Comparison of ENCODE assay signal across 21 cellular contexts in genomic region chr3:182435860-182436259, GRCh38.
DNase-seq lines count a peak whose midpoint lies in the region; ATAC-seq, FAIRE-seq and TF ChIP-seq lines count a peak whose summit lies in the region.
"Had no signal": no experiment of that assay in that cellular context is flagged by ENCODE, and none has a peak within 500 bp of the region (broad histone marks: within the 10 kb centered on the region; RNA-seq: fewer than 3 reads in every experiment).

No MANE protein-coding gene starts in this region.

- intact Hi-C loops in adrenal gland (cut with DNase I): no loop called here

- H3K9me3 ChIP-seq in keratinocyte (ENCODE audit: control insufficient read depth, low read depth, low read length): no peaks in the 10 kb centered on the region
- H3K9me3 ChIP-seq in adrenal gland (replicated peaks in 1 of 3): no peaks in the 10 kb centered on the region
- H3K9me3 ChIP-seq: BLaER1 treated with 17β-estradiol and CSF1 and Interleukin-3, amounts not matched to agents 10 nM and 100 nM; Peyer's patch had no signal

- H3K4me3 ChIP-seq in keratinocyte (ENCODE audit: control insufficient read depth in 2 of 3, extremely low read depth in 1 of 3, insufficient read depth in 2 of 3, low read depth in 1 of 3, low read length in 3 of 3) (no peak overlapping the region), adrenal gland (no peak overlapping the region)
- H3K4me3 ChIP-seq: BLaER1 treated with 17β-estradiol and CSF1 and Interleukin-3, amounts not matched to agents 10 nM and 100 nM; Peyer's patch had no signal

- dilution Hi-C loops in keratinocyte (cut with MboI; ENCODE audit: extremely low pct_ligation_motif_present, low sequenced_read_pairs): no loop called here

- H3K4me1 ChIP-seq in keratinocyte (ENCODE audit: control insufficient read depth, extremely low read depth, insufficient read depth, low read length) (no peaks in the 10 kb centered on the region), adrenal gland (replicated peaks in 1 of 2) (no peaks in the 10 kb centered on the region)
- H3K4me1 ChIP-seq: BLaER1 treated with 17β-estradiol and CSF1 and Interleukin-3, amounts not matched to agents 10 nM and 100 nM; Peyer's patch had no signal

- no peak for ATAC-seq in HG03432 (IDR thresholded peaks at IDR 0.05; ENCODE audit: unreplicated experiment)
- ATAC-seq: HCT116, SK-N-SH treated with all-trans-retinoic acid at 6 μM for 48 hours had no signal

- FAIRE-seq in keratinocyte (lab: Jason Lieb, UNC): peak; percentile 34
- FAIRE-seq: GM19239, H1 had no signal

- no peak for TF ChIP-seq CTCF in keratinocyte (optimal IDR thresholded peaks at IDR 0.05 in 1 of 3, IDR thresholded peaks at IDR 0.05 in 1 of 3, conservative IDR thresholded peaks at IDR 0.05 in 1 of 3; ENCODE audit: extremely low read depth in 1 of 3, insufficient read depth in 2 of 3, low read length in 3 of 3)
- no peak for TF ChIP-seq CTCF in adrenal gland (IDR thresholded peaks at IDR 0.05)

- no peaks in the 10 kb centered on the region for H3K9me1 ChIP-seq in keratinocyte (ENCODE audit: control insufficient read depth, extremely low read depth, insufficient read depth, low read length)

- H3K27ac ChIP-seq in keratinocyte (ENCODE audit: control insufficient read depth, insufficient read depth, low read length): no peak overlapping the region
- H3K27ac ChIP-seq in adrenal gland: no peak overlapping the region
- H3K27ac ChIP-seq: 22Rv1; BLaER1 treated with 17β-estradiol and CSF1 and Interleukin-3, amounts not matched to agents 10 nM and 100 nM; Peyer's patch had no signal

- no peak overlapping the region for H3K9ac ChIP-seq in keratinocyte (ENCODE audit: control insufficient read depth, extremely low read depth, insufficient read depth, low read length)
- H3K9ac ChIP-seq: BLaER1 treated with 17β-estradiol and CSF1 and Interleukin-3, amounts not matched to agents 10 nM and 100 nM had no signal

- H3K79me2 ChIP-seq in keratinocyte (ENCODE audit: control insufficient read depth, insufficient read depth, low read length): no peaks in the 10 kb centered on the region

- no peaks in the 10 kb centered on the region for H3K36me3 ChIP-seq in keratinocyte (ENCODE audit: control insufficient read depth in 2 of 2, extremely low read depth in 1 of 2, insufficient read depth in 2 of 2, low read length in 2 of 2)
- H3K36me3 ChIP-seq in adrenal gland (replicated peaks in 1 of 2): no peaks in the 10 kb centered on the region
- H3K36me3 ChIP-seq: BLaER1 treated with 17β-estradiol and CSF1 and Interleukin-3, amounts not matched to agents 10 nM and 100 nM; Peyer's patch had no signal

- H2AFZ ChIP-seq in keratinocyte (ENCODE audit: control insufficient read depth, low read length): no peak overlapping the region

- no peaks in the 10 kb centered on the region for H3K27me3 ChIP-seq in keratinocyte (ENCODE audit: control insufficient read depth, extremely low read depth, insufficient read depth, low read length)
- no peaks in the 10 kb centered on the region for H3K27me3 ChIP-seq in adrenal gland
- H3K27me3 ChIP-seq: BLaER1 treated with 17β-estradiol and CSF1 and Interleukin-3, amounts not matched to agents 10 nM and 100 nM; Peyer's patch had no signal

- H3K4me2 ChIP-seq in keratinocyte (ENCODE audit: control insufficient read depth, extremely low read depth, insufficient read depth, low read depth, low read length): no peak overlapping the region
- H3K4me2 ChIP-seq: BLaER1 treated with 17β-estradiol and CSF1 and Interleukin-3, amounts not matched to agents 10 nM and 100 nM had no signal

- 24 to 66% (median 58%) methylated on average over 1 of the region's 1 CpG for WGBS in adrenal gland, 4 donors

- peak; percentile 10 for DNase-seq in NCI-H1092 treated with DMSO at 0.1 percent for 48 hours (lab: John Stamatoyannopoulos, UW)
- no peak for DNase-seq in NCI-H1092 (lab: John Stamatoyannopoulos, UW)
- peak; percentile 27 for DNase-seq in DMS53 treated with DMSO at 0.1 percent for 48 hours (lab: John Stamatoyannopoulos, UW; ENCODE audit: unreplicated experiment)
- peak; percentile 52 for DNase-seq in NCI-H748 (lab: John Stamatoyannopoulos, UW; ENCODE audit: unreplicated experiment)
- no peak for DNase-seq in keratinocyte (ENCODE audit: low read depth, low spot score)
- no peak for DNase-seq in NCI-H82 (lab: John Stamatoyannopoulos, UW)
- no peak for DNase-seq in adrenal gland
- DNase-seq: ACHN; Calu3; CD4-positive, alpha-beta memory T cell; GDM1; IMR-90; NCI-H1694; Peyer's patch had no signal

- no peak for TF ChIP-seq POLR2A in adrenal gland (IDR thresholded peaks at IDR 0.05)

- H4K20me1 ChIP-seq in keratinocyte (ENCODE audit: control insufficient read depth, extremely low read depth, insufficient read depth, low read length): no peaks in the 10 kb centered on the region
- H4K20me1 ChIP-seq: BLaER1 treated with 17β-estradiol and CSF1 and Interleukin-3, amounts not matched to agents 10 nM and 100 nM had no signal

Comparison
In these comparisons a context has a peak if more than half of its experiments do, and no peak if none do; other contexts are left out.
1. DNase-seq: peak in NCI-H1092 treated with DMSO at 0.1 percent for 48 hours (single experiment), DMS53 treated with DMSO at 0.1 percent for 48 hours (single experiment) and NCI-H748 (single experiment); none in NCI-H1092 (single experiment), keratinocyte (single experiment), NCI-H82 (single experiment) and adrenal gland (0 of 7).